Comparison of ENCODE assay signal across 1 cellular context in the genomic region with DNA sequence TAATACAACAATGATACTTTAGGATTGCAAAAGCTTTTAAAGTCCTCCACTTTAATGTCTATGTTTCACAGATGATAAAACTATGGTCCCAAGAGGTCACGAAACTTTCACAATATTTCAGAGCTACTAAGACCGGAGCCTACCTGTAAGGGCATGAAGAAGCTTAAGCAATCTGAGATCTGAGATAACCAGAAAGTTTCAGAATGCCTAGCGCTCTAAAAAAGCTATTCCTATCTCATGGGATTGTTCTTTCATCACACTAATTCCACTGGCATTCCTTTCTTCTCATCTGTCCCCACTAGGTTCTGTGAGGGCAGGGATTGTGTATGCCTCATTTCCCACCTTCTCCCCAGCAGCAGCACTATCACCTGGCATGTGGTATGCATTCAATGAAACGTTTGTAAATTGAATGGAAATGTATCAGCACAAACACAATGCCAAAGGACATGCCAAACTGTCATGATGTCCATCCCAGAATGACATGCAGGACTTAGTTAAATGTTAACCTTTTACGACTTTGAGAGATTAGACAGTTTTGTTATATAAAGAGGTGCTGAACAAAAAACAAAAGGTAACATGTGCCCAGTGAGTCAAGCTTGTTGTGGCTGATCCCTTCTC.
TF ChIP-seq lines count a peak whose summit lies in the region.

No MANE protein-coding gene starts in this region.

TF ChIP-seq in HepG2, 621 proteins besides CTCF, POLR2A, EP300 and RAD21 (continued from another document):
- TF ChIP-seq SOX13 (IDR thresholded peaks at IDR 0.05) (no peak), SOX13 (CRISPR knock-in tag; conservative IDR thresholded peaks at IDR 0.05 in 1 of 2, IDR thresholded peaks at IDR 0.05 in 1 of 2) (peak in 1 of 2 experiments; percentile 37; a peak in 2 of 4 replicates), CREB1 (IDR thresholded peaks at IDR 0.05) (no peak), CREB1 (CRISPR knock-in tag; IDR thresholded peaks at IDR 0.05) (peak; percentile 40; the same call in 1 of the 2 replicates), SAP130 (CRISPR knock-in tag; IDR thresholded peaks at IDR 0.05; ENCODE audit: low read depth) (peak; percentile 38), NCOR1 (IDR thresholded peaks at IDR 0.05; ENCODE audit: borderline replicate concordance, low read length) (0 out of 2 replicates have a peak, but pooled peaks have one; percentile 37), HMG20A (CRISPR knock-in tag; IDR thresholded peaks at IDR 0.05; ENCODE audit: borderline replicate concordance) (peak; percentile 10; the same call in 1 of the 2 replicates), ZNF703 (CRISPR knock-in tag; IDR thresholded peaks at IDR 0.05; ENCODE audit: borderline replicate concordance) (no peak), KDM1A (CRISPR knock-in tag; IDR thresholded peaks at IDR 0.05) (no peak), NR2F6 (IDR thresholded peaks at IDR 0.05) (no peak), NR2F6 (CRISPR knock-in tag; IDR thresholded peaks at IDR 0.05) (peak; percentile 11; the same call in 1 of the 2 replicates), ZNF720 (CRISPR knock-in tag; IDR thresholded peaks at IDR 0.05) (no peak), ATM (IDR thresholded peaks at IDR 0.05; ENCODE audit: borderline replicate concordance) (no peak)
- TF ChIP-seq, protein P1, sequence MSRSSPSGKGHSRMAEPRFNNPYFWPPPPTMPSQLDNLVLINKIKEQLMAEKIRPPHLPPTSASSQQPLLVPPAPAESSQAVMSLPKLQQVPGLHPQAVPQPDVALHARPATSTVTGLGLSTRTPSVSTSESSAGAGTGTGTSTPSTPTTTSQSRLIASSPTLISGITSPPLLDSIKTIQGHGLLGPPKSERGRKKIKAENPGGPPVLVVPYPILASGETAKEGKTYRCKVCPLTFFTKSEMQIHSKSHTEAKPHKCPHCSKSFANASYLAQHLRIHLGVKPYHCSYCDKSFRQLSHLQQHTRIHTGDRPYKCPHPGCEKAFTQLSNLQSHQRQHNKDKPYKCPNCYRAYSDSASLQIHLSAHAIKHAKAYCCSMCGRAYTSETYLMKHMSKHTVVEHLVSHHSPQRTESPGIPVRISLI (CRISPR knock-in tag; IDR thresholded peaks at IDR 0.05; ENCODE audit: borderline replicate concordance), result no peak
- TF ChIP-seq, protein P2, sequence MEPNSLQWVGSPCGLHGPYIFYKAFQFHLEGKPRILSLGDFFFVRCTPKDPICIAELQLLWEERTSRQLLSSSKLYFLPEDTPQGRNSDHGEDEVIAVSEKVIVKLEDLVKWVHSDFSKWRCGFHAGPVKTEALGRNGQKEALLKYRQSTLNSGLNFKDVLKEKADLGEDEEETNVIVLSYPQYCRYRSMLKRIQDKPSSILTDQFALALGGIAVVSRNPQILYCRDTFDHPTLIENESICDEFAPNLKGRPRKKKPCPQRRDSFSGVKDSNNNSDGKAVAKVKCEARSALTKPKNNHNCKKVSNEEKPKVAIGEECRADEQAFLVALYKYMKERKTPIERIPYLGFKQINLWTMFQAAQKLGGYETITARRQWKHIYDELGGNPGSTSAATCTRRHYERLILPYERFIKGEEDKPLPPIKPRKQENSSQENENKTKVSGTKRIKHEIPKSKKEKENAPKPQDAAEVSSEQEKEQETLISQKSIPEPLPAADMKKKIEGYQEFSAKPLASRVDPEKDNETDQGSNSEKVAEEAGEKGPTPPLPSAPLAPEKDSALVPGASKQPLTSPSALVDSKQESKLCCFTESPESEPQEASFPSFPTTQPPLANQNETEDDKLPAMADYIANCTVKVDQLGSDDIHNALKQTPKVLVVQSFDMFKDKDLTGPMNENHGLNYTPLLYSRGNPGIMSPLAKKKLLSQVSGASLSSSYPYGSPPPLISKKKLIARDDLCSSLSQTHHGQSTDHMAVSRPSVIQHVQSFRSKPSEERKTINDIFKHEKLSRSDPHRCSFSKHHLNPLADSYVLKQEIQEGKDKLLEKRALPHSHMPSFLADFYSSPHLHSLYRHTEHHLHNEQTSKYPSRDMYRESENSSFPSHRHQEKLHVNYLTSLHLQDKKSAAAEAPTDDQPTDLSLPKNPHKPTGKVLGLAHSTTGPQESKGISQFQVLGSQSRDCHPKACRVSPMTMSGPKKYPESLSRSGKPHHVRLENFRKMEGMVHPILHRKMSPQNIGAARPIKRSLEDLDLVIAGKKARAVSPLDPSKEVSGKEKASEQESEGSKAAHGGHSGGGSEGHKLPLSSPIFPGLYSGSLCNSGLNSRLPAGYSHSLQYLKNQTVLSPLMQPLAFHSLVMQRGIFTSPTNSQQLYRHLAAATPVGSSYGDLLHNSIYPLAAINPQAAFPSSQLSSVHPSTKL (CRISPR knock-in tag; IDR thresholded peaks at IDR 0.05), result peak; percentile 20; the same call in 1 of the 2 replicates
